Comparison of ENCODE assay signal across 8 cellular contexts in the genomic region with DNA sequence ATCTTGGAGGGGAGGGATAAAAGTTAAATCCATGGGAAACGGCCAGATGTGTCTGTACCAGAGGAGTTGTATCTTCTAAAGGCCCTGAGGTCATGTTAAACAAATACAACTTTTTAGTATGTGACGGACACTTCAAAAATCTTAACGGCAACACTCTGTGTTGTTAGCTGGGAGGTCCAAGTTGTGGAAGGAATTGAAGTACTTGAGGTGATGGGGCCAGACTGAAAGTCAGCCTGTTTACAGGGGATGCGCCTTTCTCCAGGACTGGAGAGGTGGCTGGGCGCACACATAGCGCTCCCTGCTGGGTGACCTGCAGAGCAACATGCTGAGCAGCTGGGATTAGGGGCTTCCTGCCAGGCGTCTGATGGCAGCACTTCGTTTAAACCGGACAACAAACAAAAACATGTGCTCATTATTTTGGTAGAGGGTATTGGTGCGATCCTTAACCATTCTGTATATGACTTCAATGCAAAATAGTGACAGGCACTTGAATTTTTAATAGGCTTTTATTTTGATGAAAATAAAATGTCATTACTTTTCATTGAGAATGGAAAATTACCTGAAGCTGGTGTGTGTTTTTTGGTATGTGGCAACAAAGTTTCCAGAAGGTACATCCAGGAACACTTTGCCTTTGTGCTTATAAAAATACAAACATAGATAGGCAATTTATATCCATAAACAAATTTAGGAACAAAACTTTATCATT.
A peak's percentile ranks its signal among the peaks of the same experiment; 100 is the strongest.
DNase-seq lines count a peak whose midpoint lies in the region; ATAC-seq, FAIRE-seq and TF ChIP-seq lines count a peak whose summit lies in the region.

No MANE protein-coding gene starts in this region.

- FAIRE-seq in G401.6 (lab: Jason Lieb, UNC), result peak; percentile 93

- peak; percentile 78 for TF ChIP-seq CTCF in lower lobe of right lung (IDR thresholded peaks at IDR 0.05)

- peak; percentile 76 for DNase-seq in HuH-7 (ENCODE audit: low spot score)
- DNase-seq in SJSA1 (ENCODE audit: low read depth in 1 of 2, low spot score in 2 of 2), result peak; percentile 57 to 71
- DNase-seq in dermis blood vessel endothelial cell, result peak; percentile 90
- DNase-seq in lower lobe of right lung, result no peak
- peak; percentile 22 for DNase-seq in stromal cell of bone marrow (ENCODE audit: low read depth)

- H3K9me3 ChIP-seq in SJSA1 (replicated peaks) (no peaks in the 10 kb centered on the region; the same call in 1 of the 2 replicates), lower lobe of right lung (no peaks in the 10 kb centered on the region)

- H3K4me1 ChIP-seq in SJSA1 (replicated peaks) (peaks cover 2% of the 10 kb centered on the region; the same call in 1 of the 2 replicates), lower lobe of right lung (peaks cover 4% of the 10 kb centered on the region)

- ATAC-seq in GM21526 (IDR thresholded peaks at IDR 0.05; ENCODE audit: low FRiP score, unreplicated experiment) (peak; percentile 63), lower lobe of right lung (peak; percentile 67 to 83), GM21381 (IDR thresholded peaks at IDR 0.05; ENCODE audit: unreplicated experiment) (no peak)

- intact Hi-C loops in lower lobe of right lung (cut with DNase I), result no loop called here

- H3K27me3 ChIP-seq in SJSA1 (replicated peaks) (no peaks in the 10 kb centered on the region), lower lobe of right lung (ENCODE audit: low read depth) (no peaks in the 10 kb centered on the region)

- H3K36me3 ChIP-seq in SJSA1, result peaks cover 46% of the 10 kb centered on the region
- H3K36me3 ChIP-seq in lower lobe of right lung, result peaks cover 60% of the 10 kb centered on the region

- no peak overlapping the region for H3K4me3 ChIP-seq in SJSA1
- H3K4me3 ChIP-seq in lower lobe of right lung, result no peak overlapping the region

- H3K27ac ChIP-seq in SJSA1 (no peak overlapping the region), lower lobe of right lung (no peak overlapping the region)
